In the genomic region with DNA sequence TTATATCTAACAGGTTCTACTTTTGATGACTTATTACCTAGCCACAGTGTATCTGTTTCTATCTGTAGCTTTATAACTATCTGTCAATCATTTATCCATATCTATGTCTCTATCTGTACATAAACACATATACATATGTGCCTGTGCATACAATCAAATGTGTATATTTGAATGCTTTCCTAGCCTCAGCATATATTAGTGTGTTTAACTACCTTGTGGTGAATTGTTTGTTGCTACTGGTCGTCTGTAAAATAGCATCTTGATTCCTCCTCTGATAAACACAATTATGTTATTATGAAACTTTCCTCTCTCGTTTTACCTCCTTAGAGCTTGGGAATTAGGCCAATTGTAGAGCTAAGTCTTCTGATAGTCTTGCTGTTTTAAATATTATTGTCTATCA, we compare ENCODE assay signal across 8 cellular contexts. TPM values are rescaled to one million over a fixed set of nuclear protein-coding genes. Genes with fewer than 3 reads are reported as not detected.
DNase-seq lines count a peak whose midpoint lies in the region; ATAC-seq, FAIRE-seq and TF ChIP-seq lines count a peak whose summit lies in the region.

No MANE protein-coding gene starts in this region.

- intact Hi-C loops in kidney (cut with DNase I) (no loop called here), dorsolateral prefrontal cortex (cut with DNase I) (no loop called here), PC-9 (cut with micrococcal nuclease; ENCODE audit: unreplicated experiment) (loop anchor here (2.0 kb wide), 1 partner anchor 20 kb away; no protein-coding TSS in a partner anchor)

- no peaks in the 10 kb centered on the region for H3K27me3 ChIP-seq in DOHH2 (ENCODE audit: control insufficient read depth, low read length)
- H3K27me3 ChIP-seq in HL-60 (ENCODE audit: insufficient read depth, poor library complexity, severe bottlenecking) = no peaks in the 10 kb centered on the region
- H3K27me3 ChIP-seq in dorsolateral prefrontal cortex = no peaks in the 10 kb centered on the region
- no peaks in the 10 kb centered on the region for H3K27me3 ChIP-seq in PC-9 (ENCODE audit: insufficient read depth, low read depth)
- no peaks in the 10 kb centered on the region for H3K27me3 ChIP-seq in foreskin keratinocyte

- ATAC-seq in GM21423 (IDR thresholded peaks at IDR 0.05; ENCODE audit: unreplicated experiment) (peak; percentile 16), foreskin keratinocyte (no peak)

- peaks cover 93% of the 10 kb centered on the region for H3K79me2 ChIP-seq in DOHH2 (ENCODE audit: control insufficient read depth, low read length)
- no peaks in the 10 kb centered on the region for H3K79me2 ChIP-seq in PC-9 (ENCODE audit: low read depth)

- FAIRE-seq in kidney (lab: Jason Lieb, UNC) = no peak

- H3K4me1 ChIP-seq in DOHH2 (ENCODE audit: control insufficient read depth, low read length) (peaks cover 26% of the 10 kb centered on the region), kidney (ENCODE audit: control insufficient read depth in 1 of 2, insufficient read depth in 1 of 2, low read depth in 1 of 2, low read length in 2 of 2) (peaks cover 0 to 8% of the 10 kb centered on the region in 2 donors), PC-9 (replicated peaks; ENCODE audit: insufficient read depth) (no peaks in the 10 kb centered on the region), foreskin keratinocyte (peaks cover 8% of the 10 kb centered on the region)

- H2AFZ ChIP-seq in PC-9 = no peak overlapping the region

- BruUV-seq in PC-9 (replicated peaks; lab: Mats Ljungman, UMichigan) = no TSS peak

- H3K9me2 ChIP-seq in DOHH2 (replicated peaks; ENCODE audit: control insufficient read depth, low read length) = no peaks in the 10 kb centered on the region
- H3K9me2 ChIP-seq in PC-9 (ENCODE audit: insufficient read depth) = no peaks in the 10 kb centered on the region

- CTCF ChIA-PET in PC-9 (lab: Charles Lee) = no interaction called here

- H3K27ac ChIP-seq in DOHH2 (ENCODE audit: low read depth, low read length) (no peak overlapping the region), HL-60 (replicated peaks) (peak overlapping the region; percentile 5), kidney (ENCODE audit: low read depth in 2 of 2, low read length in 2 of 2) (no peak overlapping the region), dorsolateral prefrontal cortex (peak overlapping the region in 27 of 59 donors; percentile 1 to 55 (median 26)), PC-9 (no peak overlapping the region), foreskin keratinocyte (no peak overlapping the region)

- H3F3A ChIP-seq in DOHH2 (ENCODE audit: control insufficient read depth, insufficient read depth) = no peaks in the 10 kb centered on the region
- H3F3A ChIP-seq in PC-9 (ENCODE audit: insufficient read depth, low read depth) = no peaks in the 10 kb centered on the region

- H3K4me2 ChIP-seq in DOHH2 (ENCODE audit: low read length) (peak overlapping the region; percentile 51), PC-9 (no peak overlapping the region)

- H3K4me3 ChIP-seq in DOHH2 (ENCODE audit: low read length) (peak overlapping the region; percentile 34), HL-60 (replicated peaks; ENCODE audit: insufficient read depth, low read length) (no peak overlapping the region), kidney (ENCODE audit: low read length in 2 of 2) (peak overlapping the region; percentile 28 to 30), dorsolateral prefrontal cortex (peak overlapping the region in 17 of 59 donors; percentile 1 to 37 (median 19)), PC-9 (no peak overlapping the region)

- H3K9me3 ChIP-seq in DOHH2 (ENCODE audit: control insufficient read depth, insufficient read depth, low read length) (no peaks in the 10 kb centered on the region), kidney (ENCODE audit: control insufficient read depth in 1 of 2, low read length in 2 of 2) (no peaks in the 10 kb centered on the region), PC-9 (ENCODE audit: insufficient read depth, low read depth) (no peaks in the 10 kb centered on the region)

- 0 out of 2 replicates have a peak, but pooled peaks cover 4% of the 10 kb centered on the region for H4K20me1 ChIP-seq in DOHH2 (ENCODE audit: control insufficient read depth, insufficient read depth, low read depth, low read length)
- no peaks in the 10 kb centered on the region for H4K20me1 ChIP-seq in PC-9 (ENCODE audit: insufficient read depth)

- TF ChIP-seq CTCF in DOHH2 (IDR thresholded peaks at IDR 0.05; ENCODE audit: low read depth, low read length, poor library complexity, severe bottlenecking) (no peak), HL-60 (IDR thresholded peaks at IDR 0.05; ENCODE audit: insufficient read depth, low read length) (no peak), kidney (IDR thresholded peaks at IDR 0.05; ENCODE audit: borderline replicate concordance, extremely low read depth, insufficient read depth) (no peak), dorsolateral prefrontal cortex (IDR thresholded peaks at IDR 0.05 in 54 of 56, conservative IDR thresholded peaks at IDR 0.05 in 2 of 56; ENCODE audit: low read depth in 1 of 56, partially characterized antibody in 56 of 56) (no peak), PC-9 (conservative IDR thresholded peaks at IDR 0.05) (no peak), foreskin keratinocyte (conservative IDR thresholded peaks at IDR 0.05) (no peak)

- POLR2A ChIA-PET in PC-9 (lab: Charles Lee; ENCODE audit: unreplicated experiment) = no interaction called here

- DNase-seq in HL-60 (ENCODE audit: low read depth in 1 of 2, low spot score in 1 of 2) = no peak
- DNase-seq in kidney = no peak
- DNase-seq in dorsolateral prefrontal cortex = no peak
- DNase-seq in MV-4-11 (lab: John Stamatoyannopoulos, UW) = no peak
- DNase-seq in PC-9 = no peak
- DNase-seq in foreskin keratinocyte = no peak

- no peak overlapping the region for H3K9ac ChIP-seq in kidney (ENCODE audit: low read length in 2 of 2)

- H3K36me3 ChIP-seq in DOHH2 (ENCODE audit: control insufficient read depth, low read length) (peaks cover 17% of the 10 kb centered on the region), kidney (ENCODE audit: control insufficient read depth in 1 of 2, insufficient read depth in 2 of 2, low read length in 2 of 2) (no peaks in the 10 kb centered on the region), PC-9 (ENCODE audit: low read depth) (no peaks in the 10 kb centered on the region)

RNA-seq across cellular contexts. Expression of a gene that starts 44.4 kb away (rescaled TPM):
- total RNA-seq in kidney = 42.5 TPM
- 3.4 TPM for polyA plus RNA-seq in kidney (ENCODE audit: insufficient read depth, low read depth, low replicate concordance)
- total RNA-seq in dorsolateral prefrontal cortex = 10 to 100 TPM; 27.2 to 67.7 (median 51.2) TPM
- total RNA-seq in PC-9 (2021) = 15.8 and 17.6 TPM in 2 replicates
- 20.2 and 21.8 TPM in 2 replicates for total RNA-seq in foreskin keratinocyte
- polyA plus RNA-seq in foreskin keratinocyte = 6.3 and 7.4 TPM in 2 replicates

Comparison
In these comparisons a context has a peak if more than half of its experiments do, and no peak if none do; other contexts are left out.
1. H3K4me3 ChIP-seq: peak in DOHH2 (single experiment) and kidney (2 of 2); none in HL-60 (single experiment) and PC-9 (single experiment).